In the genomic region with DNA sequence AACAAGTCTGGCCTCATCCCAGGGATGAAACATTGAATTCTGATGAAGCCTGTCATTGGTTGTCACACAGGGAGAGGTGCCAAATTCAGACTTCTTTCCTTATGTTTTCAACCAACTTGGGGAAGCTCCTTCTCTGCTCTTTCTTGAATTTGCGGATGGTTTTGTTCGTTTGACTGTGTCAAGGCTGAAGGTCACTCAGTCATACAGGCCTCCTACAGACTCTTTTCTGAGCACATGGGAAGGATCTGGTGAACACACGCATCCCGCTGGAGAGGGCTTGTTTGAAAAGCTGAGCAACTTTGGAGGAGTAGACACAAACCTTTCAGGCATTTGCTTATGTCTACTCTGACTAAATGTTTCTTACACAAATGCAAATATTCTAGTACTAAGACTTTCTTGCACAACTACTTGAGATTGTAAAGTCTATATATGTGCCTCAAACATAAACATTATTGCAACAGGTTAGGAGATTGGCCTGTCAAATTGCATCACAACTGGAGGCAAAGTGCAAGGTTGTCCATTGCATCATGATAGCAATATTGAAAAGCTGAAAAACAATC, we compare ENCODE assay signal across 2 cellular contexts.
TF ChIP-seq lines count a peak whose summit lies in the region.

No MANE protein-coding gene starts in this region.

TF ChIP-seq in SK-N-SH, 30 proteins besides CTCF, POLR2A, EP300 and RAD21 (continued from another document):
- TF ChIP-seq, protein P1, sequence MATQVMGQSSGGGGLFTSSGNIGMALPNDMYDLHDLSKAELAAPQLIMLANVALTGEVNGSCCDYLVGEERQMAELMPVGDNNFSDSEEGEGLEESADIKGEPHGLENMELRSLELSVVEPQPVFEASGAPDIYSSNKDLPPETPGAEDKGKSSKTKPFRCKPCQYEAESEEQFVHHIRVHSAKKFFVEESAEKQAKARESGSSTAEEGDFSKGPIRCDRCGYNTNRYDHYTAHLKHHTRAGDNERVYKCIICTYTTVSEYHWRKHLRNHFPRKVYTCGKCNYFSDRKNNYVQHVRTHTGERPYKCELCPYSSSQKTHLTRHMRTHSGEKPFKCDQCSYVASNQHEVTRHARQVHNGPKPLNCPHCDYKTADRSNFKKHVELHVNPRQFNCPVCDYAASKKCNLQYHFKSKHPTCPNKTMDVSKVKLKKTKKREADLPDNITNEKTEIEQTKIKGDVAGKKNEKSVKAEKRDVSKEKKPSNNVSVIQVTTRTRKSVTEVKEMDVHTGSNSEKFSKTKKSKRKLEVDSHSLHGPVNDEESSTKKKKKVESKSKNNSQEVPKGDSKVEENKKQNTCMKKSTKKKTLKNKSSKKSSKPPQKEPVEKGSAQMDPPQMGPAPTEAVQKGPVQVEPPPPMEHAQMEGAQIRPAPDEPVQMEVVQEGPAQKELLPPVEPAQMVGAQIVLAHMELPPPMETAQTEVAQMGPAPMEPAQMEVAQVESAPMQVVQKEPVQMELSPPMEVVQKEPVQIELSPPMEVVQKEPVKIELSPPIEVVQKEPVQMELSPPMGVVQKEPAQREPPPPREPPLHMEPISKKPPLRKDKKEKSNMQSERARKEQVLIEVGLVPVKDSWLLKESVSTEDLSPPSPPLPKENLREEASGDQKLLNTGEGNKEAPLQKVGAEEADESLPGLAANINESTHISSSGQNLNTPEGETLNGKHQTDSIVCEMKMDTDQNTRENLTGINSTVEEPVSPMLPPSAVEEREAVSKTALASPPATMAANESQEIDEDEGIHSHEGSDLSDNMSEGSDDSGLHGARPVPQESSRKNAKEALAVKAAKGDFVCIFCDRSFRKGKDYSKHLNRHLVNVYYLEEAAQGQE (IDR thresholded peaks at IDR 0.05; ENCODE audit: low read depth, low read length) = no peak
- TF ChIP-seq TCF12 (IDR thresholded peaks at IDR 0.05) (no peak), JUND (IDR thresholded peaks at IDR 0.05) (no peak)

TF ChIP-seq in SK-N-SH treated with all-trans-retinoic acid at 6 μM for 48 hours, 23 proteins besides CTCF, POLR2A, EP300 and RAD21 (continued from another document):
- TF ChIP-seq, protein P2, sequence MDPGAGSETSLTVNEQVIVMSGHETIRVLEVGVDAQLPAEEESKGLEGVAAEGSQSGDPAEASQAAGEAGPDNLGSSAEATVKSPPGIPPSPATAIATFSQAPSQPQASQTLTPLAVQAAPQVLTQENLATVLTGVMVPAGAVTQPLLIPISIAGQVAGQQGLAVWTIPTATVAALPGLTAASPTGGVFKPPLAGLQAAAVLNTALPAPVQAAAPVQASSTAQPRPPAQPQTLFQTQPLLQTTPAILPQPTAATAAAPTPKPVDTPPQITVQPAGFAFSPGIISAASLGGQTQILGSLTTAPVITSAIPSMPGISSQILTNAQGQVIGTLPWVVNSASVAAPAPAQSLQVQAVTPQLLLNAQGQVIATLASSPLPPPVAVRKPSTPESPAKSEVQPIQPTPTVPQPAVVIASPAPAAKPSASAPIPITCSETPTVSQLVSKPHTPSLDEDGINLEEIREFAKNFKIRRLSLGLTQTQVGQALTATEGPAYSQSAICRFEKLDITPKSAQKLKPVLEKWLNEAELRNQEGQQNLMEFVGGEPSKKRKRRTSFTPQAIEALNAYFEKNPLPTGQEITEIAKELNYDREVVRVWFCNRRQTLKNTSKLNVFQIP (CRISPR knock-in tag; IDR thresholded peaks at IDR 0.05; ENCODE audit: borderline replicate concordance, low read depth) = no peak
- TF ChIP-seq BACH2 (CRISPR knock-in tag; IDR thresholded peaks at IDR 0.05; ENCODE audit: borderline replicate concordance) (no peak), ZNF8 (CRISPR knock-in tag; IDR thresholded peaks at IDR 0.05) (no peak), ISL1 (CRISPR knock-in tag; IDR thresholded peaks at IDR 0.05) (no peak), TCF4 (CRISPR knock-in tag; IDR thresholded peaks at IDR 0.05; ENCODE audit: borderline replicate concordance) (no peak), GLIS3 (CRISPR knock-in tag; IDR thresholded peaks at IDR 0.05) (no peak), ESRRG (CRISPR knock-in tag; IDR thresholded peaks at IDR 0.05) (no peak)
- TF ChIP-seq, protein P3, sequence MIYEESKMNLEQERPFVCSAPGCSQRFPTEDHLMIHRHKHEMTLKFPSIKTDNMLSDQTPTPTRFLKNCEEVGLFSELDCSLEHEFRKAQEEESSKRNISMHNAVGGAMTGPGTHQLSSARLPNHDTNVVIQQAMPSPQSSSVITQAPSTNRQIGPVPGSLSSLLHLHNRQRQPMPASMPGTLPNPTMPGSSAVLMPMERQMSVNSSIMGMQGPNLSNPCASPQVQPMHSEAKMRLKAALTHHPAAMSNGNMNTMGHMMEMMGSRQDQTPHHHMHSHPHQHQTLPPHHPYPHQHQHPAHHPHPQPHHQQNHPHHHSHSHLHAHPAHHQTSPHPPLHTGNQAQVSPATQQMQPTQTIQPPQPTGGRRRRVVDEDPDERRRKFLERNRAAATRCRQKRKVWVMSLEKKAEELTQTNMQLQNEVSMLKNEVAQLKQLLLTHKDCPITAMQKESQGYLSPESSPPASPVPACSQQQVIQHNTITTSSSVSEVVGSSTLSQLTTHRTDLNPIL (CRISPR knock-in tag; IDR thresholded peaks at IDR 0.05; ENCODE audit: low read depth) = no peak
